Comparison of ENCODE assay signal across 21 cellular contexts in genomic region chr2:46293466-46293865, GRCh38.
"Had no signal": no experiment of that assay in that cellular context is flagged by ENCODE, and none has a peak within 500 bp of the region (broad histone marks: within the 10 kb centered on the region; RNA-seq: fewer than 3 reads in every experiment).

No MANE protein-coding gene starts in this region.

- H3K4me3 ChIP-seq: left lung, lower lobe of right lung, pancreas, prostate gland, skin epidermis, stomach, testis, thyroid gland, transverse colon, upper lobe of right lung had no signal

- DNase-seq: lower lobe of right lung; mammary epithelial cell; naive thymus-derived CD8-positive, alpha-beta T cell; stimulated activated naive B cell treated with anti-CD40 and anti-IgM and Interleukin-4, amounts not matched to agents 10 μg/mL and 1 μg/mL and 100 μg/mL, for 72 hours; stomach; upper lobe of right lung had no signal

- H3K27ac ChIP-seq: left lung, lower lobe of right lung, pancreas, prostate gland, skin epidermis, stomach, testis, thyroid gland, transverse colon, upper lobe of right lung had no signal

- H3K4me3 Mint-ChIP-seq: stimulated activated naive B cell treated with anti-CD40 and anti-IgM and Interleukin-4, amounts not matched to agents 10 μg/mL and 1 μg/mL and 100 μg/mL, for 72 hours had no signal

- FAIRE-seq: keratinocyte, pancreas, urothelium cell line had no signal

- ATAC-seq: left colon; left lung; lower lobe of right lung; naive thymus-derived CD8-positive, alpha-beta T cell; pancreas; right cardiac atrium; sciatic nerve; stimulated activated naive B cell treated with anti-CD40 and anti-IgM and Interleukin-4, amounts not matched to agents 10 μg/mL and 1 μg/mL and 100 μg/mL, for 72 hours; stimulated activated naive CD8-positive, alpha-beta T cell treated with anti-CD3 and anti-CD28 coated beads, Interleukin-15, Interleukin-2, amounts not matched to agents 100 U/mL and 50 U/mL, for 24 hours; upper lobe of right lung had no signal

- H3K27me3 ChIP-seq: pancreas, testis, thyroid gland, transverse colon, upper lobe of right lung had no signal

- H3K9me3 ChIP-seq: left lung, lower lobe of right lung, pancreas, prostate gland, stomach, testis, thyroid gland, transverse colon, upper lobe of right lung had no signal

- H3K4me1 ChIP-seq: pancreas, prostate gland had no signal

- H3K27ac Mint-ChIP-seq: naive thymus-derived CD8-positive, alpha-beta T cell; nephron; stimulated activated naive B cell treated with anti-CD40 and anti-IgM and Interleukin-4, amounts not matched to agents 10 μg/mL and 1 μg/mL and 100 μg/mL, for 72 hours had no signal

- H3K36me3 ChIP-seq: left lung, lower lobe of right lung, pancreas, prostate gland, stomach, thyroid gland, transverse colon, upper lobe of right lung had no signal

- H3K36me3 Mint-ChIP-seq: naive thymus-derived CD8-positive, alpha-beta T cell; stimulated activated naive B cell treated with anti-CD40 and anti-IgM and Interleukin-4, amounts not matched to agents 10 μg/mL and 1 μg/mL and 100 μg/mL, for 72 hours had no signal

- H3K9me3 Mint-ChIP-seq: naive thymus-derived CD8-positive, alpha-beta T cell; neural crest cell; stimulated activated naive B cell treated with anti-CD40 and anti-IgM and Interleukin-4, amounts not matched to agents 10 μg/mL and 1 μg/mL and 100 μg/mL, for 72 hours had no signal
